ENCODE assay signal across 28 cellular contexts in the genomic region with DNA sequence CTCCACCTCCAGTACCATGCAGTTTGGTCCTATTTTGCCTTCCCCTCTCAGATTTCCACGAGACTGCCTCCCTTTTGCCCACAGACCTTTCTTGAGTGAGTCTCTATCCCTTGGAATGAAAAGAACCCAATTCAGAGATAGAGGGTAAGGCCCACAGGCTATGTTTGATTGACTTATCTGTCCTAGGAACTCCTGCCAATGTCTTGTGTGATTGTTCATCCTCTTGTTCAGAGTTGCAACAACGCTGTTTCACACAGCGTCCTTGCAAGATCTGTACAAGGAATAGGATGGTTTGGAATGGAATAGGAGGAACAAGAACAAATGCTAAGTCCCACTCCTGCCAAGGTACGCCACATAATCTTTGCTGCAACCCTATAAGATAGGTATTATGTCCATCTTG.
DNase-seq lines count a peak whose midpoint lies in the region; ATAC-seq, FAIRE-seq and TF ChIP-seq lines count a peak whose summit lies in the region.
"Had no signal": no experiment of that assay in that cellular context is flagged by ENCODE, and none has a peak within 500 bp of the region (broad histone marks: within the 10 kb centered on the region; RNA-seq: fewer than 3 reads in every experiment).

No MANE protein-coding gene starts in this region.

- H3K9me3 Mint-ChIP-seq in astrocyte (ENCODE audit: unreplicated experiment), result peaks cover 19% of the 10 kb centered on the region
- H3K9me3 Mint-ChIP-seq: activated T-cell treated with anti-CD3 and anti-CD28 coated beads, Interleukin-2, amount 50 U/mL, for 4 hours; CD4-positive, alpha-beta memory T cell; immature natural killer cell; stimulated activated memory B cell treated with anti-CD40 and anti-IgM and Interleukin-4, amounts not matched to agents 10 μg/mL and 1 μg/mL and 100 μg/mL, for 72 hours had no signal

- H3K4me2 ChIP-seq in astrocyte (ENCODE audit: low read length), result no peak overlapping the region
- peak overlapping the region; percentile 9 for H3K4me2 ChIP-seq in keratinocyte (ENCODE audit: control insufficient read depth, extremely low read depth, insufficient read depth, low read depth, low read length)

- DNase-seq in cardiac muscle cell (ENCODE audit: low read depth in 1 of 2, low spot score in 1 of 2) (peak in 1 of 2 donors; percentile 56), cardiac septum (ENCODE audit: low spot score) (no peak), astrocyte (ENCODE audit: low read depth) (peak; percentile 47), keratinocyte (ENCODE audit: low read depth, low spot score) (no peak), NCI-H2196 (lab: John Stamatoyannopoulos, UW; ENCODE audit: unreplicated experiment) (no peak), NCI-H2029 treated with DMSO at 0.1 percent for 48 hours (lab: John Stamatoyannopoulos, UW) (no peak), AG08396 (ENCODE audit: low spot score) (no peak)
- DNase-seq: activated CD4-positive, alpha-beta T cell treated with anti-CD3 and anti-CD28 coated beads, Interleukin-2, amount 50 U/mL, for 4 hours; activated CD8-positive, alpha-beta memory T cell treated with anti-CD3 and anti-CD28 coated beads, Interleukin-2, amount 10 ng/mL, durations not matched to agents 7 days and 5 days; activated T-cell treated with anti-CD3 and anti-CD28 coated beads, Interleukin-2, amount 50 U/mL, for 4 hours; CD4-positive, alpha-beta memory T cell; cerebellar nuclear complex; immature natural killer cell; mammary epithelial cell; NCI-H1048; NCI-H1694 treated with DMSO at 0.1 percent for 48 hours; NCI-H510A; Right ventricle myocardium superior; substantia nigra; T-helper 17 cell; upper lobe of left lung had no signal

- peak overlapping the region; percentile 75 for H3K27ac Mint-ChIP-seq in astrocyte (ENCODE audit: unreplicated experiment)
- H3K27ac Mint-ChIP-seq: activated CD8-positive, alpha-beta memory T cell treated with anti-CD3 and anti-CD28 coated beads, Interleukin-2, amount 10 ng/mL, durations not matched to agents 7 days and 5 days; immature natural killer cell; nephron; stimulated activated memory B cell treated with anti-CD40 and anti-IgM and Interleukin-4, amounts not matched to agents 10 μg/mL and 1 μg/mL and 100 μg/mL, for 72 hours; T-helper 17 cell had no signal

- no peaks in the 10 kb centered on the region for H3K9me3 ChIP-seq in cardiac muscle cell (ENCODE audit: low read depth)
- H3K9me3 ChIP-seq in astrocyte (ENCODE audit: insufficient read depth, low read depth, low read length), result peaks cover 5% of the 10 kb centered on the region
- H3K9me3 ChIP-seq in keratinocyte (ENCODE audit: control insufficient read depth, low read depth, low read length), result peaks cover 3% of the 10 kb centered on the region
- H3K9me3 ChIP-seq: upper lobe of left lung had no signal

- TF ChIP-seq CTCF in cardiac muscle cell (IDR thresholded peaks at IDR 0.05; ENCODE audit: low read depth, low read length) (no peak), astrocyte (IDR thresholded peaks at IDR 0.05; ENCODE audit: insufficient read depth, low read depth, low read length) (no peak), keratinocyte (optimal IDR thresholded peaks at IDR 0.05 in 1 of 3, IDR thresholded peaks at IDR 0.05 in 1 of 3, conservative IDR thresholded peaks at IDR 0.05 in 1 of 3; ENCODE audit: extremely low read depth in 1 of 3, insufficient read depth in 2 of 3, low read length in 3 of 3) (no peak)

- H3K4me3 Mint-ChIP-seq in astrocyte (ENCODE audit: unreplicated experiment), result no peak overlapping the region
- H3K4me3 Mint-ChIP-seq: activated CD8-positive, alpha-beta memory T cell treated with anti-CD3 and anti-CD28 coated beads, Interleukin-2, amount 10 ng/mL, durations not matched to agents 7 days and 5 days; activated T-cell treated with anti-CD3 and anti-CD28 coated beads, Interleukin-2, amount 50 U/mL, for 4 hours; CD4-positive, alpha-beta memory T cell; immature natural killer cell; nephron; stimulated activated memory B cell treated with anti-CD40 and anti-IgM and Interleukin-4, amounts not matched to agents 10 μg/mL and 1 μg/mL and 100 μg/mL, for 72 hours; T-helper 17 cell had no signal

- H3K79me2 ChIP-seq in astrocyte (ENCODE audit: insufficient read depth, low read length) (no peaks in the 10 kb centered on the region), keratinocyte (ENCODE audit: control insufficient read depth, insufficient read depth, low read length) (no peaks in the 10 kb centered on the region)

- no peaks in the 10 kb centered on the region for H4K20me1 ChIP-seq in astrocyte (ENCODE audit: insufficient read depth, low read length)
- no peaks in the 10 kb centered on the region for H4K20me1 ChIP-seq in keratinocyte (ENCODE audit: control insufficient read depth, extremely low read depth, insufficient read depth, low read length)

- H3K9me1 ChIP-seq in keratinocyte (ENCODE audit: control insufficient read depth, extremely low read depth, insufficient read depth, low read length), result no peaks in the 10 kb centered on the region

- dilution Hi-C loops in keratinocyte (cut with MboI; ENCODE audit: extremely low pct_ligation_motif_present, low sequenced_read_pairs), result no loop called here

- H3K27me3 ChIP-seq in cardiac muscle cell (no peaks in the 10 kb centered on the region), astrocyte (ENCODE audit: insufficient read depth, low read length) (no peaks in the 10 kb centered on the region), keratinocyte (ENCODE audit: control insufficient read depth, extremely low read depth, insufficient read depth, low read length) (no peaks in the 10 kb centered on the region)
- H3K27me3 ChIP-seq: upper lobe of left lung had no signal

- H3K36me3 Mint-ChIP-seq in astrocyte (ENCODE audit: low read depth, unreplicated experiment), result peaks cover 7% of the 10 kb centered on the region
- H3K36me3 Mint-ChIP-seq: activated CD8-positive, alpha-beta memory T cell treated with anti-CD3 and anti-CD28 coated beads, Interleukin-2, amount 10 ng/mL, durations not matched to agents 7 days and 5 days; CD4-positive, alpha-beta memory T cell; immature natural killer cell; stimulated activated memory B cell treated with anti-CD40 and anti-IgM and Interleukin-4, amounts not matched to agents 10 μg/mL and 1 μg/mL and 100 μg/mL, for 72 hours had no signal

- intact Hi-C loops in cardiac septum (cut with DNase I), result no loop called here

- H3K27me3 Mint-ChIP-seq in astrocyte (ENCODE audit: low read depth, unreplicated experiment), result no peaks in the 10 kb centered on the region
- H3K27me3 Mint-ChIP-seq: activated CD8-positive, alpha-beta memory T cell treated with anti-CD3 and anti-CD28 coated beads, Interleukin-2, amount 10 ng/mL, durations not matched to agents 7 days and 5 days; T-helper 17 cell had no signal

- peak; percentile 26 for FAIRE-seq in astrocyte (lab: Jason Lieb, UNC)
- peak; percentile 86 for FAIRE-seq in keratinocyte (lab: Jason Lieb, UNC)
- FAIRE-seq: GM12892, TTC549 had no signal

- ATAC-seq in HG03175 (IDR thresholded peaks at IDR 0.05; ENCODE audit: unreplicated experiment), result no peak
- ATAC-seq: activated CD4-positive, CD25-positive, alpha-beta regulatory T cell treated with anti-CD3 and anti-CD28 coated beads, Interleukin-2, amount 50 U/mL, for 24 hours; activated CD8-positive, alpha-beta memory T cell treated with anti-CD3 and anti-CD28 coated beads, Interleukin-2, amount 10 ng/mL, durations not matched to agents 7 days and 5 days; activated T-cell treated with anti-CD3 and anti-CD28 coated beads, Interleukin-2, amount 50 U/mL, for 4 hours; stimulated activated memory B cell treated with anti-CD40 and anti-IgM and Interleukin-4, amounts not matched to agents 10 μg/mL and 1 μg/mL and 100 μg/mL, for 72 hours; T-helper 17 cell had no signal

- H3K27ac ChIP-seq in cardiac muscle cell (peak overlapping the region; percentile 65), astrocyte (ENCODE audit: low read depth, low read length) (peak overlapping the region; percentile 95), keratinocyte (ENCODE audit: control insufficient read depth, insufficient read depth, low read length) (peak overlapping the region; percentile 38)
- H3K27ac ChIP-seq: 22Rv1, upper lobe of left lung had no signal

- H3K36me3 ChIP-seq in cardiac muscle cell, result no peaks in the 10 kb centered on the region
- H3K36me3 ChIP-seq in astrocyte (ENCODE audit: insufficient read depth, low read length), result no peaks in the 10 kb centered on the region
- H3K36me3 ChIP-seq in keratinocyte (ENCODE audit: control insufficient read depth in 2 of 2, extremely low read depth in 1 of 2, insufficient read depth in 2 of 2, low read length in 2 of 2), result no peaks in the 10 kb centered on the region
- H3K36me3 ChIP-seq: upper lobe of left lung had no signal

- no peak overlapping the region for H3K4me3 ChIP-seq in cardiac muscle cell
- H3K4me3 ChIP-seq in astrocyte (ENCODE audit: insufficient read depth, low read depth, low read length), result no peak overlapping the region
- no peak overlapping the region for H3K4me3 ChIP-seq in keratinocyte (ENCODE audit: control insufficient read depth in 2 of 3, extremely low read depth in 1 of 3, insufficient read depth in 2 of 3, low read depth in 1 of 3, low read length in 3 of 3)
- H3K4me3 ChIP-seq: upper lobe of left lung had no signal

- H3K4me1 ChIP-seq in cardiac muscle cell (ENCODE audit: low read depth) (peaks cover 11% of the 10 kb centered on the region), astrocyte (ENCODE audit: insufficient read depth, low read length) (peaks cover 29% of the 10 kb centered on the region), keratinocyte (ENCODE audit: control insufficient read depth, extremely low read depth, insufficient read depth, low read length) (peaks cover 38% of the 10 kb centered on the region)

- H3K4me1 Mint-ChIP-seq in astrocyte (ENCODE audit: low read depth, unreplicated experiment), result peaks cover 39% of the 10 kb centered on the region
- H3K4me1 Mint-ChIP-seq: activated CD8-positive, alpha-beta memory T cell treated with anti-CD3 and anti-CD28 coated beads, Interleukin-2, amount 10 ng/mL, durations not matched to agents 7 days and 5 days; stimulated activated memory B cell treated with anti-CD40 and anti-IgM and Interleukin-4, amounts not matched to agents 10 μg/mL and 1 μg/mL and 100 μg/mL, for 72 hours had no signal

- H2AFZ ChIP-seq in astrocyte (ENCODE audit: low read depth, low read length) (no peak overlapping the region), keratinocyte (ENCODE audit: control insufficient read depth, low read length) (no peak overlapping the region)

- H3K9ac ChIP-seq in astrocyte (ENCODE audit: low read length) (peak overlapping the region; percentile 63), keratinocyte (ENCODE audit: control insufficient read depth, extremely low read depth, insufficient read depth, low read length) (no peak overlapping the region)

Comparison
In these comparisons a context has a peak if more than half of its experiments do, and no peak if none do; other contexts are left out.
1. H3K27ac ChIP-seq: peak in every context shown above with its lines; median percentile 95 in astrocyte; 65 in cardiac muscle cell; 38 in keratinocyte.